5 cellular contexts compared by ENCODE assay signal in the genomic region with DNA sequence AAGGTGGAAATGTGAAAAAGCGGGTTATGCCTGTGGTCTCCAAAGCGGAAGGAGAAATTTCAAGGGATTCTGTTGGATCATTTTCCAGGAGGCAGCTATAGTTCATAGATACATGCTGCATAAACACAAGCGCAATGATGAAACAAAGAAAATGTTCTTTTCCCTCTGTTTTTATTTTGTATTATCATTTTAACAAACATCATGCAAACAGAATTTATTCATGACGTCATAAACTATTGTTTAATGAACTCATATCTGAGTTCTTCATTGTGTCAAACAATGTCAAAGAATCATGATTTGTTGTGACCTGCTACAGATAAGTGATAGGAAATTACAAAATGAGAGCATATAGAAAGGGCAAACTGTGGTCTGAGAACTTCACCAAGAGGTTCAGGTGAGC. TPM values are rescaled to one million over a fixed set of nuclear protein-coding genes. Genes with fewer than 3 reads are reported as not detected.
"Had no signal": no experiment of that assay in that cellular context is flagged by ENCODE, and none has a peak within 500 bp of the region (broad histone marks: within the 10 kb centered on the region; RNA-seq: fewer than 3 reads in every experiment).

No MANE protein-coding gene starts in this region.

RNA-seq across cellular contexts. Expression of gene TSPY2, which starts 23.8 kb away (rescaled TPM):
- total RNA-seq: HT-29, HT1080, IMR-90, K562 had no signal
- polyA plus RNA-seq: IgD-negative memory B cell, IMR-90, K562 had no signal
